8 cellular contexts compared by ENCODE assay signal in the genomic region with DNA sequence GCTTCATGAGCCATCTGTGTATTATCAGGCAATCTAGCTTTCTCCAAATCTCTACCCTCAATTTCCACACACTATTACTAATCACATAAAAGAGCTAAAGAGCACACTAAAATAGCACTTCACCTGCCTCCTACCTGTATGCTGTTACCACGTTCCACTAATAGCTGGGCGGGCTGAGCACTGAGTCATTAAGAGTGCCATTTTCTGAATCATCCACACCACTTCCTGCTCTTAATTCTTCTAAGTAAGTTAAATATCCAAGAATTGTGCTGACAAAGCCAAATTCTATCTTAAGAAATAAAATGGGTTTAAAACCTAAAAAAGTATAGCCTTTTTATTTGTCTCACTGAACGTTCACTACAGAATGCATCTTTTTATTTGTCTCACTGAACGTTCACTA.
DNase-seq lines count a peak whose midpoint lies in the region; ATAC-seq lines count a peak whose summit lies in the region.

No MANE protein-coding gene starts in this region.

- peaks cover 100% of the 10 kb centered on the region for H3K36me3 Mint-ChIP-seq in stimulated activated effector memory CD8-positive, alpha-beta T cell treated with anti-CD3 and anti-CD28 coated beads, Interleukin-12 subunit alpha, Interleukin-12 subunit beta, amount 100 ng/mL, for 72 hours

- ATAC-seq in stimulated activated effector memory CD8-positive, alpha-beta T cell treated with anti-CD3 and anti-CD28 coated beads, Interleukin-12 subunit alpha, Interleukin-12 subunit beta, amount 100 ng/mL, for 72 hours = peak; percentile 99
- ATAC-seq in GM19328 (IDR thresholded peaks at IDR 0.05; ENCODE audit: unreplicated experiment) (no peak), GM21717 (IDR thresholded peaks at IDR 0.05; ENCODE audit: unreplicated experiment) (no peak)

- H3K9me3 Mint-ChIP-seq in stimulated activated effector memory CD8-positive, alpha-beta T cell treated with anti-CD3 and anti-CD28 coated beads, Interleukin-12 subunit alpha, Interleukin-12 subunit beta, amount 100 ng/mL, for 72 hours = no peaks in the 10 kb centered on the region

- peak overlapping the region; percentile 80 for H3K27ac Mint-ChIP-seq in stimulated activated effector memory CD8-positive, alpha-beta T cell treated with anti-CD3 and anti-CD28 coated beads, Interleukin-12 subunit alpha, Interleukin-12 subunit beta, amount 100 ng/mL, for 72 hours

- peak in 2 of 3 experiments; percentile 15 to 49 for DNase-seq in NCI-H1417 (lab: John Stamatoyannopoulos, UW)
- no peak for DNase-seq in NCI-H1417 treated with DMSO at 0.1 percent for 48 hours (lab: John Stamatoyannopoulos, UW)
- DNase-seq in activated CD8-positive, alpha-beta memory T cell treated with anti-CD3 and anti-CD28 coated beads, Interleukin-2, amount 50 U/mL, for 48 hours = peak; percentile 64
- peak in 37 of 42 donors; percentile 8 to 86 (median 51) for DNase-seq in head of caudate nucleus
- DNase-seq in stimulated activated effector memory CD8-positive, alpha-beta T cell treated with anti-CD3 and anti-CD28 coated beads, Interleukin-12 subunit alpha, Interleukin-12 subunit beta, amount 100 ng/mL, for 72 hours (ENCODE audit: low spot score in 2 of 2) = peak; percentile 8 to 59
- DNase-seq in NAMALWA (ENCODE audit: low spot score) = no peak

- peaks cover 30% of the 10 kb centered on the region for H3K4me1 Mint-ChIP-seq in stimulated activated effector memory CD8-positive, alpha-beta T cell treated with anti-CD3 and anti-CD28 coated beads, Interleukin-12 subunit alpha, Interleukin-12 subunit beta, amount 100 ng/mL, for 72 hours

- peak overlapping the region; percentile 29 for H3K4me3 Mint-ChIP-seq in stimulated activated effector memory CD8-positive, alpha-beta T cell treated with anti-CD3 and anti-CD28 coated beads, Interleukin-12 subunit alpha, Interleukin-12 subunit beta, amount 100 ng/mL, for 72 hours

- intact Hi-C loops in head of caudate nucleus (cut with DNase I) = no loop called here

Comparison
In these comparisons a context has a peak if more than half of its experiments do, and no peak if none do; other contexts are left out.
1. DNase-seq: peak in NCI-H1417 (2 of 3), activated CD8-positive, alpha-beta memory T cell treated with anti-CD3 and anti-CD28 coated beads, Interleukin-2, amount 50 U/mL, for 48 hours (single experiment), head of caudate nucleus (37 of 42) and stimulated activated effector memory CD8-positive, alpha-beta T cell treated with anti-CD3 and anti-CD28 coated beads, Interleukin-12 subunit alpha, Interleukin-12 subunit beta, amount 100 ng/mL, for 72 hours (2 of 2); none in NCI-H1417 treated with DMSO at 0.1 percent for 48 hours (single experiment) and NAMALWA (single experiment).